Comparison of ENCODE assay signal across 8 cellular contexts in genomic region chr1:31412732-31413404, GRCh38. TPM values are rescaled to one million over a fixed set of nuclear protein-coding genes. Genes with fewer than 3 reads are reported as not detected.
DNase-seq lines count a peak whose midpoint lies in the region; ATAC-seq and TF ChIP-seq lines count a peak whose summit lies in the region.

Gene SERINC2 (plus strand): TSS chr1:31413213. CDS start chr1:31413266, 53 bp downstream.

- H3K9me3 ChIP-seq in muscle layer of colon (ENCODE audit: low read length), result no peaks in the 10 kb centered on the region

- no peaks in the 10 kb centered on the region for H3K4me1 ChIP-seq in muscle layer of colon (ENCODE audit: insufficient read depth, low read length)

- H3K27ac ChIP-seq in muscle layer of colon (ENCODE audit: low read depth, low read length), result no peak within 1 kb of the TSS

- no peaks in the 10 kb centered on the region for H3K36me3 ChIP-seq in muscle layer of colon (ENCODE audit: insufficient read depth, low read length)

- peak within 1 kb of the TSS; percentile 42 to 55 for H3K4me3 ChIP-seq in muscle layer of colon (ENCODE audit: low read depth in 1 of 2, low read length in 2 of 2)

- ATAC-seq in SK-N-SH treated with all-trans-retinoic acid at 6 μM for 48 hours (peak; percentile 50), HG02970 (IDR thresholded peaks at IDR 0.05; ENCODE audit: low FRiP score, unreplicated experiment) (no peak), HG03378 (IDR thresholded peaks at IDR 0.05; ENCODE audit: unreplicated experiment) (no peak)

- CTCF ChIA-PET in HEK293T (lab: Yijun Ruan, JAX), result interaction anchor here (0.6 kb wide), 1 partner anchor 84 kb away, joined by 3 read pairs; no protein-coding TSS in a partner anchor

- H3K9ac ChIP-seq in muscle layer of colon (ENCODE audit: low read length), result no peak within 1 kb of the TSS

- H3K27me3 ChIP-seq in muscle layer of colon (ENCODE audit: control insufficient read depth in 1 of 2, insufficient read depth in 2 of 2, low read length in 2 of 2), result peaks cover 26 to 56% of the 10 kb centered on the region in 2 donors

- in situ Hi-C loops in endometrial microvascular endothelial cells (cut with HindIII; ENCODE audit: inconsistent ontology term, low pct_unique_long_range_greater_than_20kb, low sequenced_read_pairs), result no loop called here

- DNase-seq in DMS53 treated with DMSO at 0.1 percent for 48 hours (lab: John Stamatoyannopoulos, UW; ENCODE audit: unreplicated experiment) (peak; percentile 58), HEK293T (ENCODE audit: extremely low spot score) (peak; percentile 81), NOMO-1 treated with dmso at 0.1 percent for 144 hours (lab: John Stamatoyannopoulos, UW; ENCODE audit: unreplicated experiment) (no peak)

- POLR2A ChIA-PET in HEK293T (lab: Yijun Ruan, JAX), result interaction anchor here (0.9 kb wide), 1 partner anchor 18 kb away, joined by 3 read pairs; no protein-coding TSS in a partner anchor

TF ChIP-seq in HEK293T, 16 proteins besides CTCF, POLR2A, EP300 and RAD21:
- TF ChIP-seq SUZ12 (IDR thresholded peaks at IDR 0.05) (no peak), LEF1 (IDR thresholded peaks at IDR 0.05; ENCODE audit: borderline replicate concordance) (no peak), ZNF384 (IDR thresholded peaks at IDR 0.05) (no peak), FOXM1 (IDR thresholded peaks at IDR 0.05; ENCODE audit: borderline replicate concordance) (no peak), CTBP1 (IDR thresholded peaks at IDR 0.05; ENCODE audit: borderline replicate concordance) (no peak), NFRKB (IDR thresholded peaks at IDR 0.05) (no peak), ELF4 (IDR thresholded peaks at IDR 0.05) (no peak), PKNOX1 (IDR thresholded peaks at IDR 0.05) (no peak), FOXK2 (IDR thresholded peaks at IDR 0.05) (no peak), ARNT (IDR thresholded peaks at IDR 0.05) (no peak), L3MBTL2 (conservative IDR thresholded peaks at IDR 0.05) (no peak)

TF ChIP-seq in SK-N-SH treated with all-trans-retinoic acid at 6 μM for 48 hours, 23 proteins besides CTCF, POLR2A, EP300 and RAD21:
- TF ChIP-seq ZNF565 (CRISPR knock-in tag; conservative IDR thresholded peaks at IDR 0.05; ENCODE audit: low read depth), result no peak
- TF ChIP-seq ZNF8 (CRISPR knock-in tag; IDR thresholded peaks at IDR 0.05), result no peak
- no peak for TF ChIP-seq BACH2 (CRISPR knock-in tag; IDR thresholded peaks at IDR 0.05; ENCODE audit: borderline replicate concordance)
- TF ChIP-seq PPARA (CRISPR knock-in tag; IDR thresholded peaks at IDR 0.05; ENCODE audit: borderline replicate concordance), result no peak
- no peak for TF ChIP-seq OSR1 (CRISPR knock-in tag; IDR thresholded peaks at IDR 0.05)
- no peak for TF ChIP-seq PATZ1 (CRISPR knock-in tag; IDR thresholded peaks at IDR 0.05; ENCODE audit: borderline replicate concordance)
- TF ChIP-seq TSHZ2 (CRISPR knock-in tag; IDR thresholded peaks at IDR 0.05), result no peak
- TF ChIP-seq RARB (CRISPR knock-in tag; IDR thresholded peaks at IDR 0.05), result no peak
- TF ChIP-seq TCF4 (CRISPR knock-in tag; IDR thresholded peaks at IDR 0.05; ENCODE audit: borderline replicate concordance), result no peak
- TF ChIP-seq CSDC2 (CRISPR knock-in tag; IDR thresholded peaks at IDR 0.05), result no peak
- TF ChIP-seq ZFP3 (CRISPR knock-in tag; IDR thresholded peaks at IDR 0.05), result no peak
- no peak for TF ChIP-seq SNAI2 (CRISPR knock-in tag; IDR thresholded peaks at IDR 0.05)
- no peak for TF ChIP-seq TOX (CRISPR knock-in tag; IDR thresholded peaks at IDR 0.05; ENCODE audit: borderline replicate concordance)
- TF ChIP-seq POU6F1 (CRISPR knock-in tag; IDR thresholded peaks at IDR 0.05; ENCODE audit: borderline replicate concordance, low read depth), result no peak
- no peak for TF ChIP-seq CSRNP3 (CRISPR knock-in tag; IDR thresholded peaks at IDR 0.05)

RNA-seq across cellular contexts. Expression of gene SERINC2, which starts in this region (rescaled TPM):
- total RNA-seq in endometrial microvascular endothelial cells (ENCODE audit: inconsistent ontology term), result 10.0 TPM
